Comparison of ENCODE assay signal across 8 cellular contexts in the genomic region with DNA sequence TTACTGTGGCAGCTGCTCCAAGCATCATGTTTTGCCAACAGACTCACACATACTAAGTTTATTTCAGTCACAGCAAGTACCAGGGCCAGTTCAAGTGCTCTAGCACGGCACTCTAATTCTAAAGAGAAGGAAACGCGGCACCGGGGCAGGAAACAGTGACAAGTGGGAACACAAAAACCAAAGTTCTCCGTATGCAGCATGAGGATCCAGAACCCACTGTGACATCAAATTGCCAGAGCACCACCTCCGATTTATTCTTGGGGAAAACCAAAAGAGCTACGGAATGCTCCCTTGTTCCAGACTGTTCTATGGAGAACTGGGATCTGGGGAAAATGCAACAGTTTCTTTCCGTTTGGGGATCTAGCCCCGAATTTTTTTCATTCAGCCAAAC. TPM values are rescaled to one million over a fixed set of nuclear protein-coding genes. Genes with fewer than 3 reads are reported as not detected.
DNase-seq lines count a peak whose midpoint lies in the region; ATAC-seq, FAIRE-seq and TF ChIP-seq lines count a peak whose summit lies in the region.

No MANE protein-coding gene starts in this region.

- BruUV-seq in HepG2 (replicated peaks; lab: Mats Ljungman, UMichigan): no TSS peak

- no peak for TF ChIP-seq RAD21 in HepG2 (CRISPR knock-in tag; IDR thresholded peaks at IDR 0.05)

- 1 to 2% methylated on average over 9 of the region's 9 CpGs for WGBS in GM23248 (ENCODE audit: low coverage in 1 of 2, low lambda C conversion rate in 2 of 2, missing lambda C conversion rate in 2 of 2), 2 experiments
- WGBS in body of pancreas, 2 donors: 2% methylated on average over 8 to 9 of the region's 9 CpGs
- WGBS in HepG2 (ENCODE audit: low lambda C conversion rate): 13% methylated on average over 9 of the region's 9 CpGs

- peak overlapping the region; percentile 82 for H3K9ac ChIP-seq in GM23248
- peak overlapping the region; percentile 78 for H3K9ac ChIP-seq in Loucy (ENCODE audit: low read depth, low read length, poor library complexity, severe bottlenecking)
- no peak overlapping the region for H3K9ac ChIP-seq in HepG2 (ENCODE audit: insufficient read depth, low read depth, low read length)

- POLR2A ChIA-PET in HepG2 (lab: Yijun Ruan, JAX): no interaction called here

- H3K27ac ChIP-seq in GM23248 (no peak overlapping the region), body of pancreas (peak overlapping the region in 3 of 4 donors; percentile 79 to 91 (median 81)), HepG2 (ENCODE audit: extremely low read length, insufficient read depth, low read length) (no peak overlapping the region), tibial artery (peak overlapping the region; percentile 82 to 87)

- H3K4me2 ChIP-seq in GM23248 (ENCODE audit: unreplicated experiment): peak overlapping the region; percentile 84
- peak overlapping the region; percentile 98 for H3K4me2 ChIP-seq in Loucy (ENCODE audit: low read depth, low read length, poor library complexity, severe bottlenecking)
- peak overlapping the region; percentile 64 for H3K4me2 ChIP-seq in HepG2 (ENCODE audit: low read depth, low read length)

- peak; percentile 46 for DNase-seq in GM23248
- peak in 1 of 4 donors; percentile 18 for DNase-seq in body of pancreas
- DNase-seq in HepG2 (ENCODE audit: low spot score): no peak
- no peak for DNase-seq in tibial artery
- DNase-seq in NK-92 (lab: John Stamatoyannopoulos, UW; ENCODE audit: unreplicated experiment): no peak
- DNase-seq in KBM-7: no peak

- H2AFZ ChIP-seq in GM23248: peak overlapping the region; percentile 92
- peak overlapping the region; percentile 92 for H2AFZ ChIP-seq in Loucy (ENCODE audit: low read length)
- H2AFZ ChIP-seq in HepG2 (ENCODE audit: low read length): no peak overlapping the region

- no peak for TF ChIP-seq EP300 in HepG2 (IDR thresholded peaks at IDR 0.05; ENCODE audit: low read depth in 2 of 2, low read length in 2 of 2)
- no peak for TF ChIP-seq EP300 in HepG2 (CRISPR knock-in tag; IDR thresholded peaks at IDR 0.05; ENCODE audit: borderline replicate concordance)

- no peaks in the 10 kb centered on the region; the same call in 1 of the 2 replicates for H3K27me3 ChIP-seq in GM23248 (replicated peaks; ENCODE audit: insufficient read depth)
- no peaks in the 10 kb centered on the region for H3K27me3 ChIP-seq in Loucy (ENCODE audit: insufficient read depth, low read length, poor library complexity, severe bottlenecking)
- no peaks in the 10 kb centered on the region for H3K27me3 ChIP-seq in body of pancreas
- no peaks in the 10 kb centered on the region for H3K27me3 ChIP-seq in HepG2 (ENCODE audit: control insufficient read depth in 1 of 2, insufficient read depth in 2 of 2, low read length in 2 of 2)
- no peaks in the 10 kb centered on the region for H3K27me3 ChIP-seq in tibial artery

- H3K4me3 ChIP-seq in GM23248 (peak overlapping the region; percentile 77), Loucy (ENCODE audit: low read length, poor library complexity, severe bottlenecking) (peak overlapping the region; percentile 78), body of pancreas (no peak overlapping the region), HepG2 (replicated peaks in 1 of 3; ENCODE audit: insufficient read depth in 1 of 3, low read depth in 2 of 3, low read length in 3 of 3) (peak overlapping the region; percentile 15 to 72 (median 15); a peak in 3 of 6 replicates), tibial artery (peak overlapping the region; percentile 59 to 87)

- in situ Hi-C loops in GM23248 (cut with MboI): no loop called here
- in situ Hi-C loops in HepG2 (cut with HindIII; ENCODE audit: extremely low pct_ligation_motif_present, low pct_unique_long_range_greater_than_20kb): no loop called here
- in situ Hi-C loops in KBM-7 (cut with MboI; ENCODE audit: low pct_unique_long_range_greater_than_20kb, low sequenced_read_pairs): no loop called here

- peak; percentile 6 for ATAC-seq in GM18502 (IDR thresholded peaks at IDR 0.05; ENCODE audit: poor library complexity, unreplicated experiment)
- ATAC-seq in body of pancreas: no peak
- ATAC-seq in HepG2: peak; percentile 11

- H3F3A ChIP-seq in GM23248 (ENCODE audit: insufficient read depth) (peaks cover 20% of the 10 kb centered on the region), Loucy (ENCODE audit: low read depth) (no peaks in the 10 kb centered on the region)

- peaks cover 33% of the 10 kb centered on the region for H3K4me1 ChIP-seq in GM23248 (ENCODE audit: insufficient read depth)
- H3K4me1 ChIP-seq in Loucy (ENCODE audit: insufficient read depth, low read length, poor library complexity, severe bottlenecking): peaks cover 40% of the 10 kb centered on the region
- peaks cover 40% of the 10 kb centered on the region for H3K4me1 ChIP-seq in body of pancreas
- H3K4me1 ChIP-seq in HepG2 (ENCODE audit: insufficient read depth, low read length): peaks cover 20% of the 10 kb centered on the region
- H3K4me1 ChIP-seq in tibial artery: peaks cover 0 to 28% (median 11%) of the 10 kb centered on the region in 4 donors

- intact Hi-C loops in body of pancreas (cut with DNase I) (no loop called here), HepG2 (cut with micrococcal nuclease; ENCODE audit: unreplicated experiment) (loop anchor here (5.0 kb wide), 1 partner anchor 54 kb away; no protein-coding TSS in a partner anchor), tibial artery (cut with DNase I; ENCODE audit: low total_unique reads) (no loop called here)

- TF ChIP-seq POLR2A in body of pancreas (IDR thresholded peaks at IDR 0.05) (no peak), HepG2 (IDR thresholded peaks at IDR 0.05; ENCODE audit: insufficient read depth in 1 of 2, low read depth in 2 of 2, low read length in 2 of 2) (no peak)

- H3K36me3 ChIP-seq in GM23248 (ENCODE audit: low read depth): no peaks in the 10 kb centered on the region
- no peaks in the 10 kb centered on the region for H3K36me3 ChIP-seq in Loucy (ENCODE audit: insufficient read depth, low read length)
- H3K36me3 ChIP-seq in body of pancreas (replicated peaks in 1 of 2; ENCODE audit: insufficient read depth in 1 of 2, low read depth in 2 of 2): no peaks in the 10 kb centered on the region
- H3K36me3 ChIP-seq in HepG2 (replicated peaks in 1 of 2; ENCODE audit: control insufficient read depth in 1 of 2, insufficient read depth in 2 of 2, low read length in 2 of 2): no peaks in the 10 kb centered on the region
- H3K36me3 ChIP-seq in tibial artery: no peaks in the 10 kb centered on the region

- H4K20me1 ChIP-seq in GM23248 (ENCODE audit: insufficient read depth) (no peaks in the 10 kb centered on the region), Loucy (ENCODE audit: insufficient read depth, low read length, poor library complexity, severe bottlenecking) (peaks cover 10% of the 10 kb centered on the region), HepG2 (ENCODE audit: insufficient read depth, low read length) (no peaks in the 10 kb centered on the region)

- H3K9me3 ChIP-seq in GM23248 (ENCODE audit: low read depth) (no peaks in the 10 kb centered on the region), Loucy (ENCODE audit: insufficient read depth, low read depth, low read length) (no peaks in the 10 kb centered on the region), body of pancreas (no peaks in the 10 kb centered on the region), HepG2 (ENCODE audit: low read length) (no peaks in the 10 kb centered on the region), tibial artery (no peaks in the 10 kb centered on the region)

- no peak for TF ChIP-seq CTCF in Loucy (conservative IDR thresholded peaks at IDR 0.05; ENCODE audit: low read length)
- no peak for TF ChIP-seq CTCF in body of pancreas (IDR thresholded peaks at IDR 0.05)
- no peak for TF ChIP-seq CTCF in HepG2 (CRISPR knock-in tag; IDR thresholded peaks at IDR 0.05)
- TF ChIP-seq CTCF in tibial artery (IDR thresholded peaks at IDR 0.05): no peak

- H3K79me2 ChIP-seq in GM23248 (ENCODE audit: insufficient read depth) (no peaks in the 10 kb centered on the region), Loucy (ENCODE audit: insufficient read depth, low read length) (peaks cover 39% of the 10 kb centered on the region), HepG2 (ENCODE audit: insufficient read depth, low read length) (no peaks in the 10 kb centered on the region)

- H3K9me2 ChIP-seq in GM23248 (ENCODE audit: insufficient read depth) (no peaks in the 10 kb centered on the region), Loucy (replicated peaks; ENCODE audit: low read depth, low read length) (no peaks in the 10 kb centered on the region)

- CTCF ChIA-PET in HepG2 (lab: Yijun Ruan, JAX; ENCODE audit: low intra/inter-chr PET ratio, low total read pairs): no interaction called here

- FAIRE-seq in HepG2 (lab: Jason Lieb, UNC): no peak

TF ChIP-seq in HepG2, 621 proteins besides CTCF, POLR2A, EP300 and RAD21:
- TF ChIP-seq ASH2L (IDR thresholded peaks at IDR 0.05; ENCODE audit: insufficient read length, low read depth, low read length): peak; percentile 35
- no peak for TF ChIP-seq KAT8 (CRISPR knock-in tag; IDR thresholded peaks at IDR 0.05)
- no peak for TF ChIP-seq ZMYM2 (CRISPR knock-in tag; IDR thresholded peaks at IDR 0.05)

RNA-seq across cellular contexts. Expression of a gene that starts 0.4 kb away (rescaled TPM):
- 13.3 and 14.2 TPM in 2 replicates for total RNA-seq in GM23248 (2014; rRNA removed; shearing (Covaris generic))
- 12.6 and 13.4 TPM in 2 replicates for polyA plus RNA-seq in GM23248 (2016; fragmentation: Nextera tagmentation; extraction: Ambion mirVana)
- 10 to 100 TPM in 1 of 2 donors, 1 to 10 TPM in 1; 6.3 to 17.6 TPM for total RNA-seq in body of pancreas
- 6.1 and 8.6 TPM in 2 replicates for total RNA-seq in HepG2 (2016; rRNA removed; fragmentation: Illumina TruSeq; extraction: Trizol)
- 2.1 and 2.7 TPM in 2 replicates for total RNA-seq in HepG2 (2016; cell fraction: cytosol; rRNA removed; fragmentation: Illumina TruSeq; extraction: Trizol; ENCODE audit: low read depth)
- 4.5 and 8.9 TPM in 2 replicates for total RNA-seq in HepG2 (2016; cell fraction: insoluble cytoplasmic fraction; rRNA removed; fragmentation: Illumina TruSeq; extraction: Trizol)
- total RNA-seq in HepG2 (2016; cell fraction: membrane; rRNA removed; fragmentation: Illumina TruSeq; extraction: Trizol): 2.4 and 2.9 TPM in 2 replicates
- total RNA-seq in HepG2 (2016; cell fraction: nucleus; rRNA removed; fragmentation: Illumina TruSeq; extraction: Trizol): 5.4 and 5.8 TPM in 2 replicates
- 4.4 and 6.6 TPM in 2 replicates for polyA plus RNA-seq in HepG2 (2011; rRNA removed)
- 2.8 and 4.0 TPM in 2 replicates for polyA plus RNA-seq in HepG2 (2011; cell fraction: cytosol; rRNA removed)
- polyA plus RNA-seq in HepG2 (2011; cell fraction: nucleus; rRNA removed): 1.6 and 2.5 TPM in 2 replicates
- polyA plus RNA-seq in HepG2 (2012): 3.7 and 6.4 TPM in 2 replicates
- 0.19 and 0.31 TPM in 2 replicates for polyA plus RNA-seq in HepG2 (2016; cell fraction: cytosol; fragmentation: Illumina TruSeq; extraction: Trizol; ENCODE audit: low read depth)
- 6.5 and 8.7 TPM in 2 replicates for polyA plus RNA-seq in HepG2 (2016; cell fraction: insoluble cytoplasmic fraction; fragmentation: Illumina TruSeq; extraction: Trizol; ENCODE audit: low read depth)
- polyA plus RNA-seq in HepG2 (2016; cell fraction: membrane; fragmentation: Illumina TruSeq; extraction: Trizol; ENCODE audit: low read depth): 0.84 and 1.0 TPM in 2 replicates
- polyA plus RNA-seq in HepG2 (2016; cell fraction: nucleus; fragmentation: Illumina TruSeq; extraction: Trizol; ENCODE audit: insufficient read depth, low read depth): 3.5 and 3.7 TPM in 2 replicates
- polyA minus RNA-seq in HepG2 (2011; rRNA and poly(A)+ RNA removed; ENCODE audit: low replicate concordance): 3.1 and 14.0 TPM in 2 replicates
- polyA minus RNA-seq in HepG2 (2011; cell fraction: cytosol; rRNA and poly(A)+ RNA removed): 6.1 and 7.5 TPM in 2 replicates
- polyA minus RNA-seq in HepG2 (2011; cell fraction: nucleus; rRNA and poly(A)+ RNA removed): 9.1 and 10.9 TPM in 2 replicates

Comparison
In these comparisons a context has a peak if more than half of its experiments do, and no peak if none do; other contexts are left out.
1. H3K27ac ChIP-seq: peak in body of pancreas (3 of 4) and tibial artery (2 of 2); none in GM23248 (single experiment) and HepG2 (single experiment).
2. H3K4me3 ChIP-seq: peak in GM23248 (single experiment), Loucy (single experiment), HepG2 (3 of 3) and tibial artery (2 of 2); none in body of pancreas (0 of 2).
3. Peak in every context shown above with its lines, with median percentiles within 50 percentile points of each other: H3K4me2 ChIP-seq.